In genomic region chr6:163177892-163178420, GRCh38 we compare ENCODE assay signal across 24 cellular contexts.
"Had no signal": no experiment of that assay in that cellular context is flagged by ENCODE, and none has a peak within 500 bp of the region (broad histone marks: within the 10 kb centered on the region; RNA-seq: fewer than 3 reads in every experiment).

No MANE protein-coding gene starts in this region.

- FAIRE-seq: TTC549 had no signal

- H3K27me3 Mint-ChIP-seq: activated CD4-positive, alpha-beta T cell treated with anti-CD3 and anti-CD28 coated beads, Interleukin-2, amount 10 ng/mL, durations not matched to agents 24 days and 14 days; activated naive CD8-positive, alpha-beta T cell had no signal

- H3K27ac Mint-ChIP-seq: activated B cell treated with CpG ODN at 0.5 μM for 24 hours; activated CD4-positive, alpha-beta T cell treated with anti-CD3 and anti-CD28 coated beads, Interleukin-2, amount 10 ng/mL, durations not matched to agents 24 days and 14 days; activated naive CD4-positive, alpha-beta T cell treated with anti-CD3 and anti-CD28 coated beads for 36 hours; activated naive CD8-positive, alpha-beta T cell; activated T-helper 17 cell treated with anti-CD3 and anti-CD28 coated beads, Interleukin-2, amount 50 U/mL, for 72 hours; T-helper 17 cell had no signal

- DNase-seq: activated B cell treated with CpG ODN at 0.5 μM for 24 hours; activated CD4-positive, alpha-beta T cell treated with anti-CD3 and anti-CD28 coated beads for 1 hour; activated CD4-positive, alpha-beta T cell treated with anti-CD3 and anti-CD28 coated beads, Interleukin-2, amount 10 ng/mL, durations not matched to agents 24 days and 14 days; activated CD4-positive, alpha-beta T cell treated with anti-CD3 and anti-CD28 coated beads, Interleukin-2, amount 50 U/mL, for 48 hours; activated CD8-positive, alpha-beta memory T cell treated with anti-CD3 and anti-CD28 coated beads for 24 hours; activated gamma-delta T cell; activated naive CD4-positive, alpha-beta T cell treated with anti-CD3 and anti-CD28 coated beads for 36 hours; activated T-cell treated with anti-CD3 and anti-CD28 coated beads, Interleukin-2, amount 50 U/mL, for 4 hours; brain microvascular endothelial cell; MG63; NCI-H1048; NCI-H146; NCI-H1930; NCI-H2171 treated with DMSO at 0.1 percent for 48 hours; NCI-H345; NCI-H510A; NCI-H526 treated with DMSO at 0.1 percent for 48 hours; NCI-H82; SIG-M5; T-helper 17 cell; T-helper 9 cell had no signal

- H3K36me3 ChIP-seq: brain microvascular endothelial cell, MG63 had no signal

- H3K27ac ChIP-seq: brain microvascular endothelial cell had no signal

- H3K9me3 Mint-ChIP-seq: activated B cell treated with CpG ODN at 0.5 μM for 24 hours; activated CD4-positive, alpha-beta T cell treated with anti-CD3 and anti-CD28 coated beads, Interleukin-2, amount 10 ng/mL, durations not matched to agents 24 days and 14 days; activated naive CD4-positive, alpha-beta T cell treated with anti-CD3 and anti-CD28 coated beads for 36 hours; activated T-cell treated with anti-CD3 and anti-CD28 coated beads, Interleukin-2, amount 50 U/mL, for 4 hours; activated T-helper 17 cell treated with anti-CD3 and anti-CD28 coated beads, Interleukin-2, amount 50 U/mL, for 72 hours had no signal

- H3K4me1 Mint-ChIP-seq: activated B cell treated with CpG ODN at 0.5 μM for 24 hours; activated CD4-positive, alpha-beta T cell treated with anti-CD3 and anti-CD28 coated beads, Interleukin-2, amount 10 ng/mL, durations not matched to agents 24 days and 14 days; activated T-helper 17 cell treated with anti-CD3 and anti-CD28 coated beads, Interleukin-2, amount 50 U/mL, for 72 hours had no signal

- H3K27me3 ChIP-seq: brain microvascular endothelial cell, MG63 had no signal

- H3K9me3 ChIP-seq: MG63 had no signal

- H3K4me3 ChIP-seq: MG63 had no signal

- H3K36me3 Mint-ChIP-seq: activated naive CD8-positive, alpha-beta T cell had no signal

- ATAC-seq: activated T-cell treated with anti-CD3 and anti-CD28 coated beads, Interleukin-2, amount 50 U/mL, for 4 hours; activated T-helper 17 cell treated with anti-CD3 and anti-CD28 coated beads, Interleukin-2, amount 50 U/mL, for 72 hours; T-helper 17 cell had no signal

- H3K4me3 Mint-ChIP-seq: activated B cell treated with CpG ODN at 0.5 μM for 24 hours; activated CD4-positive, alpha-beta T cell treated with anti-CD3 and anti-CD28 coated beads, Interleukin-2, amount 10 ng/mL, durations not matched to agents 24 days and 14 days; activated naive CD4-positive, alpha-beta T cell treated with anti-CD3 and anti-CD28 coated beads for 36 hours; activated naive CD8-positive, alpha-beta T cell; activated T-cell treated with anti-CD3 and anti-CD28 coated beads, Interleukin-2, amount 50 U/mL, for 4 hours; activated T-helper 17 cell treated with anti-CD3 and anti-CD28 coated beads, Interleukin-2, amount 50 U/mL, for 72 hours; T-helper 17 cell had no signal
